18 cellular contexts compared by ENCODE assay signal in the genomic region with DNA sequence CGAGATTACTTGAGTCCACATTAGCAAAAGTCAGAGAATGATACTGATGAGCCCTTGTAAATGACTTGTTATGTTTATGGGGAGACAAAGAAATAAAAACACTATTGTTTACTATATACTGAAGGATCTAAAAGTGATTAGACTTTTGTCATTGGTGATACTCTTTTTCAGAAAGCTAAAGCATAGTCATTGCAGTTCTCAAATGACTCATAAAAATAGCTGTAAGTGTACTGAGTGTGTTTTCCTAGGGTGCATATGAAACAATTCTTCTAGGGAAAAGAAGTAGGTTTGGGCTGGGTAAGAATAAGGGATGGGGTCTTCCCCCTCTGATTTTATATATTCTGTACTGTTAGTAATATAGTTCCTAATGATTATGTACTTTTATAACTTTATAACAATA. TPM values are rescaled to one million over a fixed set of nuclear protein-coding genes. Genes with fewer than 3 reads are reported as not detected.
DNase-seq lines count a peak whose midpoint lies in the region; ATAC-seq and TF ChIP-seq lines count a peak whose summit lies in the region.
"Had no signal": no experiment of that assay in that cellular context is flagged by ENCODE, and none has a peak within 500 bp of the region (broad histone marks: within the 10 kb centered on the region; RNA-seq: fewer than 3 reads in every experiment).

No MANE protein-coding gene starts in this region.

- no peak for TF ChIP-seq CTCF in mammary epithelial cell (conservative IDR thresholded peaks at IDR 0.05 in 1 of 2, IDR thresholded peaks at IDR 0.05 in 1 of 2; ENCODE audit: extremely low read depth in 1 of 2, insufficient read depth in 1 of 2, low read depth in 1 of 2, low read length in 2 of 2)
- TF ChIP-seq CTCF in MCF 10A (IDR thresholded peaks at IDR 0.05; ENCODE audit: unreplicated experiment) = no peak
- no peak for TF ChIP-seq CTCF in PC-3 (conservative IDR thresholded peaks at IDR 0.05; ENCODE audit: low read depth, low read length)
- TF ChIP-seq CTCF in fibroblast of villous mesenchyme (IDR thresholded peaks at IDR 0.05; ENCODE audit: insufficient read depth, low read depth, low read length) = no peak
- no peak for TF ChIP-seq CTCF in GM13977 (IDR thresholded peaks at IDR 0.05; ENCODE audit: extremely low read depth, insufficient read depth, missing control alignments)

- H3K4me2 ChIP-seq in mammary epithelial cell (ENCODE audit: insufficient read depth, low read depth, low read length) (no peak overlapping the region), PC-3 (ENCODE audit: low read length) (no peak overlapping the region)
- H3K4me2 ChIP-seq: KMS-11 had no signal

- no peaks in the 10 kb centered on the region for H3K9me3 ChIP-seq in mammary epithelial cell (replicated peaks; ENCODE audit: insufficient read depth, low read length)
- H3K9me3 ChIP-seq in PC-3 (ENCODE audit: low read length) = no peaks in the 10 kb centered on the region
- H3K9me3 ChIP-seq: HAP-1 had no signal

- CTCF ChIA-PET in mammary epithelial cell (lab: Charles Lee; ENCODE audit: low non-redundant PET) (no interaction called here), MCF 10A (lab: Yijun Ruan, JAX) (no interaction called here), PC-3 (lab: Charles Lee) (no interaction called here)

- intact Hi-C loops in mammary epithelial cell (cut with micrococcal nuclease) (no loop called here), MCF 10A (cut with micrococcal nuclease) (no loop called here), PC-3 (cut with micrococcal nuclease) (loop anchor here (10.0 kb wide), 1 partner anchor 370 kb away; no protein-coding TSS in a partner anchor)

- no peak overlapping the region for H2AFZ ChIP-seq in mammary epithelial cell (ENCODE audit: low read depth, low read length)
- H2AFZ ChIP-seq in PC-3 (ENCODE audit: low read length) = no peak overlapping the region

- 92% methylated on average over 1 of the region's 1 CpG for WGBS in mammary epithelial cell (ENCODE audit: low coverage, missing lambda C conversion rate)

- peaks cover 32% of the 10 kb centered on the region for H3K4me1 ChIP-seq in mammary epithelial cell (ENCODE audit: insufficient read depth, low read length)
- peaks cover 14% of the 10 kb centered on the region for H3K4me1 ChIP-seq in PC-3 (ENCODE audit: insufficient read depth, low read length)
- H3K4me1 ChIP-seq: HAP-1 had no signal

- in situ Hi-C loops in mammary epithelial cell (cut with MboI; ENCODE audit: low sequenced_read_pairs in 2 of 2) (no loop called here), GM13977 (cut with MboI; ENCODE audit: low pct_unique_long_range_greater_than_20kb, low sequenced_read_pairs, unreplicated experiment) (loop anchor here (25.0 kb wide), 1 partner anchor 362 kb away; no protein-coding TSS in a partner anchor)

- H4K20me1 ChIP-seq in mammary epithelial cell (ENCODE audit: insufficient read depth, low read length) (no peaks in the 10 kb centered on the region), PC-3 (ENCODE audit: low read length) (no peaks in the 10 kb centered on the region)

- H3K4me3 Mint-ChIP-seq in MCF 10A (ENCODE audit: unreplicated experiment) = no peak overlapping the region
- no peak overlapping the region for H3K4me3 Mint-ChIP-seq in stimulated activated effector memory CD8-positive, alpha-beta T cell treated with anti-CD3 and anti-CD28 coated beads, Interleukin-12 subunit alpha, Interleukin-12 subunit beta, amount 100 ng/mL, for 72 hours
- H3K4me3 Mint-ChIP-seq: CD8-positive, alpha-beta memory T cell had no signal

- H3F3A ChIP-seq in PC-3 (ENCODE audit: low read length, unreplicated experiment) = no peaks in the 10 kb centered on the region

- peaks cover 5% of the 10 kb centered on the region for H3K4me1 Mint-ChIP-seq in MCF 10A (ENCODE audit: insufficient read depth, unreplicated experiment)
- no peaks in the 10 kb centered on the region for H3K4me1 Mint-ChIP-seq in stimulated activated effector memory CD8-positive, alpha-beta T cell treated with anti-CD3 and anti-CD28 coated beads, Interleukin-12 subunit alpha, Interleukin-12 subunit beta, amount 100 ng/mL, for 72 hours
- H3K4me1 Mint-ChIP-seq: CD8-positive, alpha-beta memory T cell had no signal

- BruUV-seq in mammary epithelial cell (replicated peaks; lab: Mats Ljungman, UMichigan) = no TSS peak
- BruUV-seq in MCF 10A (replicated peaks; lab: Mats Ljungman, UMichigan) = no TSS peak
- BruUV-seq in PC-3 (replicated peaks; lab: Mats Ljungman, UMichigan) = no TSS peak

- ATAC-seq in PC-3 (peak; percentile 42; the same call in 1 of the 2 replicates), GM19351 (IDR thresholded peaks at IDR 0.05; ENCODE audit: unreplicated experiment) (no peak)
- peak; percentile 72 for ATAC-seq in stimulated activated effector memory CD8-positive, alpha-beta T cell treated with anti-CD3 and anti-CD28 coated beads, Interleukin-12 subunit alpha, Interleukin-12 subunit beta, amount 100 ng/mL, for 72 hours
- ATAC-seq: Right ventricle myocardium inferior had no signal

- H3K9ac ChIP-seq in mammary epithelial cell (ENCODE audit: insufficient read depth, low read length) (no peak overlapping the region), PC-3 (ENCODE audit: low read length) (no peak overlapping the region)
- H3K9ac ChIP-seq: KMS-11 had no signal

- no peaks in the 10 kb centered on the region for H3K79me2 ChIP-seq in mammary epithelial cell (ENCODE audit: insufficient read depth, low read length)
- no peaks in the 10 kb centered on the region for H3K79me2 ChIP-seq in PC-3 (ENCODE audit: low read length)

- H3K4me3 ChIP-seq in mammary epithelial cell (replicated peaks in 1 of 3; ENCODE audit: insufficient read depth in 1 of 3, low read depth in 2 of 3, low read length in 3 of 3) (no peak overlapping the region), PC-3 (ENCODE audit: low read length) (no peak overlapping the region), fibroblast of villous mesenchyme (ENCODE audit: low read depth, low read length) (no peak overlapping the region)
- H3K4me3 ChIP-seq: HAP-1 had no signal

- no peak overlapping the region for H3K27ac Mint-ChIP-seq in MCF 10A (ENCODE audit: low read depth, unreplicated experiment)
- peak overlapping the region; percentile 20 for H3K27ac Mint-ChIP-seq in stimulated activated effector memory CD8-positive, alpha-beta T cell treated with anti-CD3 and anti-CD28 coated beads, Interleukin-12 subunit alpha, Interleukin-12 subunit beta, amount 100 ng/mL, for 72 hours

- H3K9me2 ChIP-seq in PC-3 (replicated peaks; ENCODE audit: low read length) = no peaks in the 10 kb centered on the region

- H3K27me3 ChIP-seq in mammary epithelial cell (ENCODE audit: insufficient read depth, low read length) = no peaks in the 10 kb centered on the region
- H3K27me3 ChIP-seq in PC-3 (ENCODE audit: low read length) = no peaks in the 10 kb centered on the region

- H3K9me3 Mint-ChIP-seq in MCF 10A (ENCODE audit: unreplicated experiment) = no peaks in the 10 kb centered on the region
- no peaks in the 10 kb centered on the region for H3K9me3 Mint-ChIP-seq in stimulated activated effector memory CD8-positive, alpha-beta T cell treated with anti-CD3 and anti-CD28 coated beads, Interleukin-12 subunit alpha, Interleukin-12 subunit beta, amount 100 ng/mL, for 72 hours
- H3K9me3 Mint-ChIP-seq: CD8-positive, alpha-beta memory T cell had no signal

- H3K27me3 Mint-ChIP-seq in MCF 10A (ENCODE audit: insufficient read depth, unreplicated experiment) = no peaks in the 10 kb centered on the region
- H3K27me3 Mint-ChIP-seq: CD8-positive, alpha-beta memory T cell had no signal

- dilution Hi-C loops in mammary epithelial cell (cut with HindIII; ENCODE audit: low sequenced_read_pairs) = no loop called here

- peaks cover 77% of the 10 kb centered on the region for H3K36me3 Mint-ChIP-seq in MCF 10A (ENCODE audit: insufficient read depth, unreplicated experiment)
- peaks cover 100% of the 10 kb centered on the region for H3K36me3 Mint-ChIP-seq in stimulated activated effector memory CD8-positive, alpha-beta T cell treated with anti-CD3 and anti-CD28 coated beads, Interleukin-12 subunit alpha, Interleukin-12 subunit beta, amount 100 ng/mL, for 72 hours

- H3K36me3 ChIP-seq in mammary epithelial cell (ENCODE audit: insufficient read depth, low read length) = peaks cover 37% of the 10 kb centered on the region
- H3K36me3 ChIP-seq in PC-3 (ENCODE audit: low read depth, low read length) = peaks cover 63% of the 10 kb centered on the region

- H3K27ac ChIP-seq in mammary epithelial cell (ENCODE audit: insufficient read depth, low read depth, low read length) (no peak overlapping the region), PC-3 (ENCODE audit: low read length) (no peak overlapping the region)
- H3K27ac ChIP-seq: HL-60, KMS-11 had no signal

- POLR2A ChIA-PET in MCF 10A (lab: Yijun Ruan, JAX) (no interaction called here), PC-3 (lab: Charles Lee; ENCODE audit: unreplicated experiment) (no interaction called here)

- DNase-seq in mammary epithelial cell = peak; percentile 22
- no peak for DNase-seq in MCF 10A (ENCODE audit: unreplicated experiment)
- DNase-seq in PC-3 = no peak
- DNase-seq in fibroblast of villous mesenchyme (ENCODE audit: low read depth) = peak; percentile 16
- DNase-seq in stimulated activated effector memory CD8-positive, alpha-beta T cell treated with anti-CD3 and anti-CD28 coated beads, Interleukin-12 subunit alpha, Interleukin-12 subunit beta, amount 100 ng/mL, for 72 hours (ENCODE audit: low spot score in 2 of 2) = no peak
- DNase-seq in GM13977 (ENCODE audit: low spot score) = no peak
- DNase-seq in nucleus accumbens (lab: John Stamatoyannopoulos, UW) = no peak
- DNase-seq: C1 segment of cervical spinal cord; CD8-positive, alpha-beta memory T cell; NCI-H1417 treated with DMSO at 0.1 percent for 48 hours; NCI-H1930; NCI-H2171 treated with DMSO at 0.1 percent for 48 hours had no signal

RNA-seq across cellular contexts. Expression of gene WDR36, which starts 32.6 kb away (rescaled TPM):
- 10 to 100 TPM; 45.5 to 67.2 TPM for total RNA-seq in mammary epithelial cell
- 21.3 TPM for polyA plus RNA-seq in mammary epithelial cell
- polyA minus RNA-seq in mammary epithelial cell = 55.6 TPM
- total RNA-seq in MCF 10A (2022) = 43.8 and 52.3 TPM in 2 replicates
- total RNA-seq in PC-3 (2014; rRNA removed) = 38.2 and 44.7 TPM in 2 replicates
- 41.6 and 61.7 TPM in 2 replicates for total RNA-seq in fibroblast of villous mesenchyme

RNA-seq across cellular contexts. Expression of gene TSLP, which starts 53.3 kb away (rescaled TPM):
- 1 to 10 TPM; 1.0 to 6.2 TPM for total RNA-seq in mammary epithelial cell
- polyA plus RNA-seq in mammary epithelial cell = 0.58 TPM
- polyA minus RNA-seq in mammary epithelial cell = 2.8 TPM
- 5.1 and 6.4 TPM in 2 replicates for total RNA-seq in MCF 10A (2022)
- not detected in 2 replicates for total RNA-seq in PC-3 (2014; rRNA removed)
- 0.32 and 0.43 TPM in 2 replicates for total RNA-seq in fibroblast of villous mesenchyme
- total RNA-seq: HT1080 had no signal

Comparison
In these comparisons a context has a peak if more than half of its experiments do, and no peak if none do; other contexts are left out.
1. DNase-seq: peak in mammary epithelial cell (single experiment) and fibroblast of villous mesenchyme (single experiment); none in MCF 10A (single experiment), PC-3 (single experiment), stimulated activated effector memory CD8-positive, alpha-beta T cell treated with anti-CD3 and anti-CD28 coated beads, Interleukin-12 subunit alpha, Interleukin-12 subunit beta, amount 100 ng/mL, for 72 hours (0 of 2), GM13977 (single experiment) and nucleus accumbens (0 of 56).